ENCODE assay signal across 27 cellular contexts in the genomic region with DNA sequence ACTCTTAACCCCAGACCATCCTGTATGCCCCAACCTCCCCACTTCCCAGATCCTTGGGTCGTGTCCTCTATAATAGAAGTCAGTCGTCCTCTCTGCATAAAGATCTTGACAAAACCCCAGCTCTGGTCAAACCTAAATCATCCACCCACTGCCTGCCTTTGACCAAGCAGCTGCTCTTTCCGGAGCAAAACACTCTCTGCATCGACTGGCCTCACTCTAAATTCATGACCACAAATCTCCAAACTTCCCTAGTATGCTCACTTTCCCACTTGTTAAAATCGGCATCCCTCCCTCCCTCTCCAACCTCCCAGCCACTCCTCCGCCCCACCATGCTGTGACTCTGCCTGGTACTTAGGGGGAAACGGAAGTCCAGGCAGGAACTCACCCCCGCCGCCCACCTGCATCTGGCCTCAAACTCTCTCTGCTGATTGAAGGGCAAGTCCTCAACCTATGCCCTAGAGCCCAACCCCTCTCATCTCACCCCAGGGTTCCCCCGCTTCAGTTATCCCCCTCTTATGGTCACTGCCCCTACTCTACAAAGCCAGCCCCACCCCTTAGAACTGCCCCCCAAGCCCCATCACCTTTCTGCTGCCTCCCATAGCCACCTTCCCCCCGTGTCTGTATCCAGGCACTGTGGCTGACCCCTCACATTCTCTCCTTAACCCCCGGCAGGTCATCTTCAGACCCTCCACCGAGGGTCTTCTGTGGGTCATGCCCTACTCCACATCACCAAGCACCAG. TPM values are rescaled to one million over a fixed set of nuclear protein-coding genes. Genes with fewer than 3 reads are reported as not detected.
DNase-seq lines count a peak whose midpoint lies in the region; ATAC-seq, FAIRE-seq and TF ChIP-seq lines count a peak whose summit lies in the region.
"Had no signal": no experiment of that assay in that cellular context is flagged by ENCODE, and none has a peak within 500 bp of the region (broad histone marks: within the 10 kb centered on the region; RNA-seq: fewer than 3 reads in every experiment).

No MANE protein-coding gene starts in this region.

- CTCF ChIA-PET in K562 (lab: Yijun Ruan, JAX; ENCODE audit: low intra/inter-chr PET ratio) = no interaction called here

- H3K9ac ChIP-seq in K562 (ENCODE audit: insufficient read depth in 1 of 2, low read depth in 2 of 2, low read length in 2 of 2) = no peak overlapping the region

- no TSS peak for BruUV-seq in K562 (replicated peaks; lab: Mats Ljungman, UMichigan)

- DNase-seq in CD1c-positive myeloid dendritic cell (ENCODE audit: extremely low spot score) (peak; percentile 85), GM13976 (ENCODE audit: low spot score) (peak; percentile 67), K562 (ENCODE audit: extremely low read depth in 1 of 4, low spot score in 3 of 4) (no peak), osteoblast (ENCODE audit: insufficient read length, low spot score, missing footprints) (peak; percentile 91), anterior cingulate cortex (lab: John Stamatoyannopoulos, UW) (no peak), midbrain (lab: John Stamatoyannopoulos, UW) (no peak), C1 segment of cervical spinal cord (lab: John Stamatoyannopoulos, UW) (no peak)
- DNase-seq: activated CD4-positive, alpha-beta T cell treated with anti-CD3 and anti-CD28 coated beads, Interleukin-2, amount 50 U/mL, for 1 hour; activated effector memory CD4-positive, alpha-beta T cell treated with Interleukin-2 at 50 U/mL for 16 hours; colonic mucosa; DMS79 treated with DMSO at 0.1 percent for 48 hours; foreskin keratinocyte; NCI-H1417; NCI-H2081 treated with DMSO at 0.1 percent for 48 hours; NCI-H345; NCI-H82; stimulated activated CD4-positive, alpha-beta T cell treated with anti-CD3 and anti-CD28 coated beads, Interleukin-2, amount 100 ng/mL, for 48 hours; stimulated activated naive CD4-positive, alpha-beta T cell; testis had no signal

- in situ Hi-C loops in GM13976 (cut with MboI; ENCODE audit: low sequenced_read_pairs, unreplicated experiment) = loop anchor here (25.0 kb wide), 1 partner anchor 108 kb away; no protein-coding TSS in a partner anchor
- in situ Hi-C loops in K562 (cut with MboI) = no loop called here

- 1% methylated on average over 10 of the region's 13 CpGs for WGBS in K562 (ENCODE audit: insufficient coverage, low coverage, missing lambda C conversion rate)

- FAIRE-seq in K562 (lab: Jason Lieb, UNC) = no peak
- FAIRE-seq: pancreas had no signal

- H3K9me1 ChIP-seq in K562 (ENCODE audit: control insufficient read depth, insufficient read depth, low read length) = no peaks in the 10 kb centered on the region

- no peak for TF ChIP-seq POLR2A in K562 (conservative IDR thresholded peaks at IDR 0.05)

- H3K4me1 ChIP-seq in K562 (replicated peaks in 1 of 2; ENCODE audit: control insufficient read depth in 2 of 2, insufficient read depth in 2 of 2, low read length in 2 of 2) = peaks cover 3 to 37% of the 10 kb centered on the region in 2 experiments; a peak in 4 of 5 replicates
- H3K4me1 ChIP-seq in osteoblast (ENCODE audit: insufficient read depth, low read length) = no peaks in the 10 kb centered on the region
- H3K4me1 ChIP-seq: foreskin keratinocyte had no signal

- no peak overlapping the region for H3K4me2 ChIP-seq in K562 (ENCODE audit: insufficient read depth, low read length)
- H3K4me2 ChIP-seq in osteoblast (ENCODE audit: insufficient read depth, low read length) = no peak overlapping the region

- no peak for TF ChIP-seq EP300 in K562 (IDR thresholded peaks at IDR 0.05; ENCODE audit: low read length)

- H3K27ac ChIP-seq in K562 (ENCODE audit: extremely low read depth, low read depth, low read length) (no peak overlapping the region), osteoblast (ENCODE audit: low read depth, low read length) (no peak overlapping the region)
- H3K27ac ChIP-seq: colonic mucosa, foreskin keratinocyte, pancreas, testis, VCaP had no signal

- H3K4me3 ChIP-seq in K562 = no peak overlapping the region
- H3K4me3 ChIP-seq in osteoblast (ENCODE audit: insufficient read depth, low read length) = no peak overlapping the region
- H3K4me3 ChIP-seq: colonic mucosa, pancreas, testis had no signal

- H3K27me3 ChIP-seq in K562 (ENCODE audit: control insufficient read depth in 2 of 2, insufficient read depth in 2 of 2, low read length in 2 of 2) (peaks cover 25 to 85% of the 10 kb centered on the region in 2 experiments; a peak in 4 of 5 replicates), osteoblast (ENCODE audit: insufficient read depth, low read length) (peaks cover 73% of the 10 kb centered on the region)
- H3K27me3 ChIP-seq: pancreas, testis had no signal

- no peak for ATAC-seq in K562
- ATAC-seq: esophagus mucosa; foreskin keratinocyte; left ventricle myocardium superior; naive thymus-derived CD8-positive, alpha-beta T cell; pancreas; SK-N-SH treated with all-trans-retinoic acid at 6 μM for 48 hours had no signal

- TF ChIP-seq CTCF in GM13976 (IDR thresholded peaks at IDR 0.05; ENCODE audit: borderline replicate concordance, control extremely low read depth, extremely low read depth, insufficient read depth, missing control alignments) (no peak), K562 (IDR thresholded peaks at IDR 0.05 in 2 of 3, conservative IDR thresholded peaks at IDR 0.05 in 1 of 3; ENCODE audit: insufficient read depth in 2 of 3, low read depth in 1 of 3, low read length in 3 of 3) (no peak), osteoblast (IDR thresholded peaks at IDR 0.05; ENCODE audit: extremely low read depth, low read depth, low read length) (no peak)

- H3K36me3 ChIP-seq in K562 (ENCODE audit: control insufficient read depth, insufficient read depth, low read length) (no peaks in the 10 kb centered on the region), osteoblast (ENCODE audit: insufficient read depth, low read length) (no peaks in the 10 kb centered on the region)
- H3K36me3 ChIP-seq: colonic mucosa, pancreas had no signal

- H3K79me2 ChIP-seq in K562 (ENCODE audit: control insufficient read depth, insufficient read depth, low read length) = no peaks in the 10 kb centered on the region
- H3K79me2 ChIP-seq in osteoblast (ENCODE audit: insufficient read depth, low read length) = no peaks in the 10 kb centered on the region

- H2AFZ ChIP-seq in K562 (ENCODE audit: low read depth, low read length) (no peak overlapping the region), osteoblast (ENCODE audit: low read length) (no peak overlapping the region)

- H3K9me3 ChIP-seq in K562 (replicated peaks; ENCODE audit: control insufficient read depth, insufficient read depth, low read depth, low read length) = no peaks in the 10 kb centered on the region
- H3K9me3 ChIP-seq in osteoblast (ENCODE audit: low read depth, low read length) = no peaks in the 10 kb centered on the region
- H3K9me3 ChIP-seq: colonic mucosa, pancreas, testis had no signal

- POLR2A ChIA-PET in K562 (lab: Yijun Ruan, JAX) = no interaction called here

- TF ChIP-seq RAD21 in K562 (CRISPR knock-in tag; conservative IDR thresholded peaks at IDR 0.05 in 1 of 2, IDR thresholded peaks at IDR 0.05 in 1 of 2) = no peak

- H4K20me1 ChIP-seq in K562 (replicated peaks; ENCODE audit: control insufficient read depth, insufficient read depth, low read length) (peaks cover 17% of the 10 kb centered on the region), osteoblast (ENCODE audit: insufficient read depth, low read length) (no peaks in the 10 kb centered on the region)

- intact Hi-C loops in K562 (cut with micrococcal nuclease) = no loop called here

RNA-seq across cellular contexts. Expression of gene ADRA2B, which starts 3.8 kb away (rescaled TPM):
- total RNA-seq in K562 (2011; cell fraction: chromatin; rRNA removed; ENCODE audit: low replicate concordance) = 0.07 and 0.11 TPM in 2 replicates
- 0.13 and 0.17 TPM in 2 replicates for total RNA-seq in K562 (2011; cell fraction: nucleolus; rRNA removed)
- total RNA-seq in K562 (2011; cell fraction: nucleoplasm; rRNA removed) = not detected in 2 replicates
- total RNA-seq in K562 (2014; rRNA removed) (not detected in 2 replicates), K562 (2014; rRNA removed; fragmentation: Illumina TruSeq; extraction: Trizol) (not detected in 2 replicates), K562 (2015; rRNA removed; fragmentation: Illumina TruSeq; extraction: Trizol) (not detected in 2 replicates), K562 (2021) (not detected in 2 replicates), osteoblast (under 0.01 TPM in 1 of 2 replicates, not detected in the other)
- polyA plus RNA-seq in K562 (2011; rRNA removed) (not detected in 2 replicates), K562 (2014; fragmentation: Illumina TruSeq; extraction: Trizol) (not detected in 2 replicates), K562 (2014; fragmentation: Nextera tagmentation; extraction: Ambion mirVana) (not detected), K562 (2014; rRNA removed) (not detected in 2 replicates)
- polyA plus RNA-seq in K562 (2011; cell fraction: cytosol; rRNA removed) = 0.04 TPM in 1 of 2 replicates, not detected in the other
- polyA plus RNA-seq in K562 (2011; cell fraction: nucleus; rRNA removed) = 0.14 and 0.27 TPM in 2 replicates
- 0.03 TPM in 1 of 2 replicates, not detected in the other for polyA plus RNA-seq in K562 (2012)
- not detected in 2 replicates for polyA minus RNA-seq in K562 (2011; rRNA and poly(A)+ RNA removed)
- not detected in 2 replicates for polyA minus RNA-seq in K562 (2011; cell fraction: cytosol; rRNA and poly(A)+ RNA removed)
- not detected in 2 replicates for polyA minus RNA-seq in K562 (2011; cell fraction: nucleus; rRNA and poly(A)+ RNA removed)
- total RNA-seq: esophagus mucosa, H4 had no signal
- polyA plus RNA-seq: CD8-positive, alpha-beta memory T cell; naive thymus-derived CD8-positive, alpha-beta T cell had no signal

RNA-seq across cellular contexts. Expression of gene ASTL, which starts 18.2 kb away (rescaled TPM):
- not detected in 2 replicates for total RNA-seq in K562 (2011; cell fraction: chromatin; rRNA removed; ENCODE audit: low replicate concordance)
- total RNA-seq in K562 (2011; cell fraction: nucleolus; rRNA removed) = not detected in 2 replicates
- not detected in 2 replicates for total RNA-seq in K562 (2011; cell fraction: nucleoplasm; rRNA removed)
- not detected in 2 replicates for total RNA-seq in K562 (2014; rRNA removed)
- not detected in 2 replicates for total RNA-seq in K562 (2014; rRNA removed; fragmentation: Illumina TruSeq; extraction: Trizol)
- total RNA-seq in K562 (2015; rRNA removed; fragmentation: Illumina TruSeq; extraction: Trizol) = not detected in 2 replicates
- total RNA-seq in K562 (2021) = not detected in 2 replicates
- polyA plus RNA-seq in K562 (2011; rRNA removed) = not detected in 2 replicates
- polyA plus RNA-seq in K562 (2011; cell fraction: cytosol; rRNA removed) = not detected in 2 replicates
- polyA plus RNA-seq in K562 (2011; cell fraction: nucleus; rRNA removed) = not detected in 2 replicates
- polyA plus RNA-seq in K562 (2012) = not detected in 2 replicates
- polyA plus RNA-seq in K562 (2014; fragmentation: Illumina TruSeq; extraction: Trizol) = not detected in 2 replicates
- not detected for polyA plus RNA-seq in K562 (2014; fragmentation: Nextera tagmentation; extraction: Ambion mirVana)
- not detected in 2 replicates for polyA plus RNA-seq in K562 (2014; rRNA removed)
- polyA minus RNA-seq in K562 (2011; rRNA and poly(A)+ RNA removed) = not detected in 2 replicates
- not detected in 2 replicates for polyA minus RNA-seq in K562 (2011; cell fraction: cytosol; rRNA and poly(A)+ RNA removed)
- not detected in 2 replicates for polyA minus RNA-seq in K562 (2011; cell fraction: nucleus; rRNA and poly(A)+ RNA removed)
- not detected in 2 replicates for total RNA-seq in osteoblast
- total RNA-seq: foreskin keratinocyte, H4, left ventricle myocardium superior, pancreas had no signal
- polyA plus RNA-seq: foreskin keratinocyte had no signal

RNA-seq across cellular contexts. Expression of gene DUSP2, which starts 25.1 kb away (rescaled TPM):
- 0.16 TPM in 1 of 2 replicates, not detected in the other for total RNA-seq in K562 (2011; cell fraction: chromatin; rRNA removed; ENCODE audit: low replicate concordance)
- 0.33 TPM in 1 of 2 replicates, not detected in the other for total RNA-seq in K562 (2011; cell fraction: nucleolus; rRNA removed)
- total RNA-seq in K562 (2011; cell fraction: nucleoplasm; rRNA removed) = not detected in 2 replicates
- not detected in 2 replicates for total RNA-seq in K562 (2014; rRNA removed)
- not detected in 2 replicates for total RNA-seq in K562 (2014; rRNA removed; fragmentation: Illumina TruSeq; extraction: Trizol)
- not detected in 2 replicates for total RNA-seq in K562 (2015; rRNA removed; fragmentation: Illumina TruSeq; extraction: Trizol)
- total RNA-seq in K562 (2021) = 0.18 and 0.42 TPM in 2 replicates
- polyA plus RNA-seq in K562 (2011; rRNA removed) = 0.04 TPM in 1 of 2 replicates, not detected in the other
- polyA plus RNA-seq in K562 (2011; cell fraction: cytosol; rRNA removed) = 0.06 and 0.07 TPM in 2 replicates
- 0.14 and 0.64 TPM in 2 replicates for polyA plus RNA-seq in K562 (2011; cell fraction: nucleus; rRNA removed)
- 0.08 TPM in 1 of 2 replicates, not detected in the other for polyA plus RNA-seq in K562 (2012)
- polyA plus RNA-seq in K562 (2014; fragmentation: Illumina TruSeq; extraction: Trizol) = not detected in 2 replicates
- polyA plus RNA-seq in K562 (2014; fragmentation: Nextera tagmentation; extraction: Ambion mirVana) = not detected
- polyA plus RNA-seq in K562 (2014; rRNA removed) = not detected in 2 replicates
- polyA minus RNA-seq in K562 (2011; rRNA and poly(A)+ RNA removed) = not detected in 2 replicates
- polyA minus RNA-seq in K562 (2011; cell fraction: cytosol; rRNA and poly(A)+ RNA removed) = 0.76 and 1.8 TPM in 2 replicates
- 0.40 and 0.89 TPM in 2 replicates for polyA minus RNA-seq in K562 (2011; cell fraction: nucleus; rRNA and poly(A)+ RNA removed)
- 2.7 and 3.3 TPM in 2 replicates for total RNA-seq in osteoblast

Comparison
In these comparisons a context has a peak if more than half of its experiments do, and no peak if none do; other contexts are left out.
1. DNase-seq: peak in CD1c-positive myeloid dendritic cell (single experiment), GM13976 (single experiment) and osteoblast (single experiment); none in K562 (0 of 4), anterior cingulate cortex (0 of 58), midbrain (single experiment) and C1 segment of cervical spinal cord (0 of 14).